8 cellular contexts compared by ENCODE assay signal in the genomic region with DNA sequence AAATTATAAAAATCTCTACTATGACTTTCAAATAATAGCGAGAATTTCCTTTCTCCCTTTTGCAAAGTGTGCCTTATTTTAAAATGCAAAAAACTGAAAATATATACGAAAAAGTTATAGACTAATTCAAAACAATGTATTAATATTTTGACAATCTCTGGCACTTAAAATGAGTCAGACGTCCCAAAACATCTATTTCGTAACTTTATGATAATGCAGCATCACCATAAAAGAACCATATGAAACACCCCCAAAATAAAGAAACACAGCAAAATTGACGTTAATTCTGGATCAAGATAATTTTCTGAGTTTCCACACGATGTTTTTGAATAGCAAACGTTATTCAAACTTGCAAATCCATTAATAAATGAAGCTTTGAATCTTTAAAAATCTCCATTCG. TPM values are rescaled to one million over a fixed set of nuclear protein-coding genes. Genes with fewer than 3 reads are reported as not detected.
A peak's percentile ranks its signal among the peaks of the same experiment; 100 is the strongest.
DNase-seq lines count a peak whose midpoint lies in the region; ATAC-seq and TF ChIP-seq lines count a peak whose summit lies in the region.
"Had no signal": no experiment of that assay in that cellular context is flagged by ENCODE, and none has a peak within 500 bp of the region (broad histone marks: within the 10 kb centered on the region; RNA-seq: fewer than 3 reads in every experiment).

No MANE protein-coding gene starts in this region.

- WGBS in gastroesophageal sphincter (ENCODE audit: low coverage in 1 of 2), 2 donors, result 17 to 18% methylated on average over 8 of the region's 8 CpGs

- H3K4me1 ChIP-seq in HAP-1, result peaks cover 13% of the 10 kb centered on the region; the same call in 1 of the 2 replicates
- peaks cover 0 to 66% (median 2%) of the 10 kb centered on the region in 3 donors for H3K4me1 ChIP-seq in gastroesophageal sphincter

- TF ChIP-seq POLR2A in gastroesophageal sphincter (IDR thresholded peaks at IDR 0.05), result no peak

- peak overlapping the region; percentile 83 for H3K4me3 ChIP-seq in HAP-1
- H3K4me3 ChIP-seq in WERI-Rb-1 (ENCODE audit: low read depth, low read length), result peak overlapping the region; percentile 98
- peak overlapping the region; percentile 84 to 88 for H3K4me3 ChIP-seq in gastroesophageal sphincter
- H3K4me3 ChIP-seq in skin epidermis, result peak overlapping the region; percentile 78 to 98 (median 85)

- in situ Hi-C loops in HAP-1 (cut with MboI; ENCODE audit: low sequenced_read_pairs), result no loop called here

- ATAC-seq in gastroesophageal sphincter (no peak), GM19324 (IDR thresholded peaks at IDR 0.05; ENCODE audit: low FRiP score, unreplicated experiment) (no peak)

- H3K27ac ChIP-seq in WERI-Rb-1, result peak overlapping the region; percentile 79; the same call in 1 of the 2 replicates
- H3K27ac ChIP-seq in gastroesophageal sphincter, result peak overlapping the region in 3 of 4 donors; percentile 89 to 92 (median 89)
- peak overlapping the region in 16 of 21 experiments; percentile 87 to 98 (median 93) for H3K27ac ChIP-seq in skin epidermis

- H3K27me3 ChIP-seq in HAP-1 (ENCODE audit: low read depth) (no peaks in the 10 kb centered on the region), WERI-Rb-1 (ENCODE audit: insufficient read depth, low read depth, severe bottlenecking) (no peaks in the 10 kb centered on the region), gastroesophageal sphincter (no peaks in the 10 kb centered on the region)

- DNase-seq in HAP-1 (ENCODE audit: low spot score in 2 of 2) (no peak), WERI-Rb-1 (no peak), NCI-H1417 treated with DMSO at 0.1 percent for 48 hours (lab: John Stamatoyannopoulos, UW) (no peak), NCI-H2029 (lab: John Stamatoyannopoulos, UW) (no peak)
- DNase-seq: small intestine had no signal

- no peaks in the 10 kb centered on the region for H3K9me3 ChIP-seq in HAP-1
- no peaks in the 10 kb centered on the region for H3K9me3 ChIP-seq in WERI-Rb-1 (ENCODE audit: severe bottlenecking)
- H3K9me3 ChIP-seq in gastroesophageal sphincter, result no peaks in the 10 kb centered on the region

- H3K36me3 ChIP-seq in HAP-1 (replicated peaks), result peaks cover 3% of the 10 kb centered on the region; the same call in 1 of the 2 replicates
- H3K36me3 ChIP-seq in WERI-Rb-1, result no peaks in the 10 kb centered on the region; the same call in 1 of the 2 replicates
- H3K36me3 ChIP-seq in gastroesophageal sphincter, result no peaks in the 10 kb centered on the region

- no peak for TF ChIP-seq EP300 in gastroesophageal sphincter (IDR thresholded peaks at IDR 0.05)

- TF ChIP-seq CTCF in WERI-Rb-1 (IDR thresholded peaks at IDR 0.05; ENCODE audit: low read depth, low read length), result no peak
- no peak for TF ChIP-seq CTCF in gastroesophageal sphincter (IDR thresholded peaks at IDR 0.05)

RNA-seq across cellular contexts. Expression of a gene that starts 1.0 kb away (rescaled TPM):
- 10 to 100 TPM; 64.2 to 79.1 (median 70.2) TPM for total RNA-seq in gastroesophageal sphincter

RNA-seq across cellular contexts. Expression of a gene that starts 15.7 kb away (rescaled TPM):
- total RNA-seq in gastroesophageal sphincter, result 10 to 100 TPM; 30.0 to 54.8 (median 43.8) TPM
